In genomic region chr17:1627987-1628855, GRCh38 we compare ENCODE assay signal across 8 cellular contexts. TPM values are rescaled to one million over a fixed set of nuclear protein-coding genes. Genes with fewer than 3 reads are reported as not detected.
DNase-seq lines count a peak whose midpoint lies in the region; ATAC-seq, FAIRE-seq and TF ChIP-seq lines count a peak whose summit lies in the region.

Gene SLC43A2 (minus strand): TSS chr17:1628834. CDS start chr17:1627874, 960 bp downstream.

- H3K27ac ChIP-seq in KMS-11 = peak within 1 kb of the TSS; percentile 82
- H3K27ac ChIP-seq in neural progenitor cell = peak within 1 kb of the TSS; percentile 93

- H3K9ac ChIP-seq in KMS-11 (peak within 1 kb of the TSS; percentile 85), neural progenitor cell (peak within 1 kb of the TSS; percentile 65)

- H3K4me1 Mint-ChIP-seq in activated naive CD4-positive, alpha-beta T cell treated with anti-CD3 and anti-CD28 coated beads for 36 hours (ENCODE audit: low read depth) = peaks cover 18% of the 10 kb centered on the region
- peaks cover 33% of the 10 kb centered on the region for H3K4me1 Mint-ChIP-seq in neural progenitor cell

- H3K27me3 Mint-ChIP-seq in activated naive CD4-positive, alpha-beta T cell treated with anti-CD3 and anti-CD28 coated beads for 36 hours (ENCODE audit: low read depth) = peaks cover 15% of the 10 kb centered on the region
- H3K27me3 Mint-ChIP-seq in neural progenitor cell (ENCODE audit: insufficient read depth, low read depth) = peaks cover 7% of the 10 kb centered on the region

- H3K27me3 ChIP-seq in KMS-11 (ENCODE audit: insufficient read depth, low read depth) (no peaks in the 10 kb centered on the region), neural progenitor cell (peaks cover 35% of the 10 kb centered on the region)

- ATAC-seq in GM21576 (IDR thresholded peaks at IDR 0.05; ENCODE audit: unreplicated experiment) = peak; percentile 50

- H3K4me1 ChIP-seq in KMS-11 (ENCODE audit: low read depth, poor library complexity, severe bottlenecking) (peaks cover 13% of the 10 kb centered on the region), neural progenitor cell (peaks cover 25% of the 10 kb centered on the region)

- peak; percentile 56; the same call in 1 of the 2 replicates for TF ChIP-seq POLR2A in Raji (IDR thresholded peaks at IDR 0.05; ENCODE audit: insufficient read depth, low read depth, low read length)

- H3K27ac Mint-ChIP-seq in activated naive CD4-positive, alpha-beta T cell treated with anti-CD3 and anti-CD28 coated beads for 36 hours = no peak within 1 kb of the TSS
- peak within 1 kb of the TSS; percentile 61 for H3K27ac Mint-ChIP-seq in neural progenitor cell

- H3K4me3 Mint-ChIP-seq in activated naive CD4-positive, alpha-beta T cell treated with anti-CD3 and anti-CD28 coated beads for 36 hours = peak within 1 kb of the TSS; percentile 83
- H3K4me3 Mint-ChIP-seq in neural progenitor cell = peak within 1 kb of the TSS; percentile 90

- H3K9me3 ChIP-seq in neural progenitor cell (ENCODE audit: low read depth) = no peaks in the 10 kb centered on the region

- intact Hi-C loops in activated naive CD4-positive, alpha-beta T cell treated with anti-CD3 and anti-CD28 coated beads for 36 hours (cut with micrococcal nuclease) = loop anchor here (1.0 to 5.0 kb wide), 4 partner anchors 61 to 361 kb away; partner anchors contain the start of gene INPP5K

- H2AFZ ChIP-seq in KMS-11 (ENCODE audit: low read depth) = peak within 1 kb of the TSS; percentile 75
- H2AFZ ChIP-seq in neural progenitor cell (replicated peaks) = peak within 1 kb of the TSS; percentile 79

- H4K20me1 ChIP-seq in KMS-11 (ENCODE audit: insufficient read depth) (no peaks in the 10 kb centered on the region), neural progenitor cell (ENCODE audit: low read depth) (peaks cover 15% of the 10 kb centered on the region)

- H3K4me2 ChIP-seq in KMS-11 (peak within 1 kb of the TSS; percentile 80), neural progenitor cell (peak within 1 kb of the TSS; percentile 90)

- H3K36me3 ChIP-seq in KMS-11 (ENCODE audit: insufficient read depth) (no peaks in the 10 kb centered on the region), neural progenitor cell (no peaks in the 10 kb centered on the region)

- H3K79me2 ChIP-seq in KMS-11 (ENCODE audit: insufficient read depth, low read depth) (no peaks in the 10 kb centered on the region), neural progenitor cell (ENCODE audit: low read depth) (no peaks in the 10 kb centered on the region)

- H3K4me3 ChIP-seq in KMS-11 (IDR thresholded peaks at IDR 0.05; ENCODE audit: insufficient read depth, low read depth, low read length) = no peak within 1 kb of the TSS
- H3K4me3 ChIP-seq in neural progenitor cell = peak within 1 kb of the TSS; percentile 69

- TF ChIP-seq CTCF in KMS-11 (conservative IDR thresholded peaks at IDR 0.05; ENCODE audit: low read depth, low read length) (no peak), neural progenitor cell (IDR thresholded peaks at IDR 0.05) (no peak)

- DNase-seq in DMS153 treated with DMSO at 0.1 percent for 48 hours (lab: John Stamatoyannopoulos, UW; ENCODE audit: unreplicated experiment) = peak; percentile 10
- DNase-seq in activated naive CD4-positive, alpha-beta T cell treated with anti-CD3 and anti-CD28 coated beads for 36 hours = peak; percentile 67
- DNase-seq in frontal cortex (ENCODE audit: low spot score in 2 of 2) = peak; percentile 95 to 98
- DNase-seq in neural progenitor cell (ENCODE audit: low spot score) = peak; percentile 96
- peak; percentile 53 for DNase-seq in stromal cell of bone marrow (ENCODE audit: low read depth)

- peaks cover 35% of the 10 kb centered on the region for H3F3A ChIP-seq in neural progenitor cell (ENCODE audit: low read depth)

- no peaks in the 10 kb centered on the region for H3K9me3 Mint-ChIP-seq in activated naive CD4-positive, alpha-beta T cell treated with anti-CD3 and anti-CD28 coated beads for 36 hours
- H3K9me3 Mint-ChIP-seq in neural progenitor cell = no peaks in the 10 kb centered on the region

- no peaks in the 10 kb centered on the region for H3K36me3 Mint-ChIP-seq in activated naive CD4-positive, alpha-beta T cell treated with anti-CD3 and anti-CD28 coated beads for 36 hours (ENCODE audit: low read depth)
- H3K36me3 Mint-ChIP-seq in neural progenitor cell = peaks cover 2% of the 10 kb centered on the region

- FAIRE-seq in frontal cortex (lab: Jason Lieb, UNC) = no peak

- CTCF ChIA-PET in activated naive CD4-positive, alpha-beta T cell treated with anti-CD3 and anti-CD28 coated beads for 36 hours (lab: Charles Lee) = interaction anchor here (0.6 to 3.1 kb wide), 2 partner anchors 10 to 55 kb away, joined by 3 to 50 read pairs; no protein-coding TSS in a partner anchor

RNA-seq across cellular contexts. Expression of gene SLC43A2, which starts in this region (rescaled TPM):
- under 1 TPM; 0.12 to 0.14 TPM for total RNA-seq in activated naive CD4-positive, alpha-beta T cell treated with anti-CD3 and anti-CD28 coated beads for 36 hours
- 15.5 TPM for total RNA-seq in frontal cortex
- total RNA-seq in neural progenitor cell (ENCODE audit: low replicate concordance) = 6.8 and 18.4 TPM in 2 replicates

Comparison
In these comparisons a context has a peak if more than half of its experiments do, and no peak if none do; other contexts are left out.
1. Peak in DNase-seq in activated naive CD4-positive, alpha-beta T cell treated with anti-CD3 and anti-CD28 coated beads for 36 hours; RNA of the gene not detected or under 1 TPM.
2. DNase-seq: peak in every context shown above with its lines; median percentile 96 in frontal cortex; 96 in neural progenitor cell; 67 in activated naive CD4-positive, alpha-beta T cell treated with anti-CD3 and anti-CD28 coated beads for 36 hours; 53 in stromal cell of bone marrow; 10 in DMS153 treated with DMSO at 0.1 percent for 48 hours.